In genomic region chr1:205782627-205783470, GRCh38 we compare ENCODE assay signal across 16 cellular contexts. TPM values are rescaled to one million over a fixed set of nuclear protein-coding genes. Genes with fewer than 3 reads are reported as not detected.
A peak's percentile ranks its signal among the peaks of the same experiment; 100 is the strongest.
DNase-seq lines count a peak whose midpoint lies in the region; ATAC-seq, FAIRE-seq and TF ChIP-seq lines count a peak whose summit lies in the region.
"Had no signal": no experiment of that assay in that cellular context is flagged by ENCODE, and none has a peak within 500 bp of the region (broad histone marks: within the 10 kb centered on the region; RNA-seq: fewer than 3 reads in every experiment).

No MANE protein-coding gene starts in this region.

- H3K27ac ChIP-seq in CD4-positive, alpha-beta T cell (ENCODE audit: low read depth, low read length), result no peak overlapping the region
- H3K27ac ChIP-seq: C4-2B had no signal

- no peak overlapping the region for H3K4me3 ChIP-seq in AG10803 (ENCODE audit: low read length)
- H3K4me3 ChIP-seq: prostate gland had no signal

- no peaks in the 10 kb centered on the region for H3K27me3 ChIP-seq in CD4-positive, alpha-beta T cell (ENCODE audit: control insufficient read depth, insufficient read depth, low read length)

- no peak overlapping the region for H3K4me3 Mint-ChIP-seq in CD4-positive, alpha-beta T cell
- H3K4me3 Mint-ChIP-seq in activated T-helper 17 cell treated with anti-CD3 and anti-CD28 coated beads, Interleukin-2, amount 50 U/mL, for 72 hours, result no peak overlapping the region
- H3K4me3 Mint-ChIP-seq: type B pancreatic cell had no signal

- no peak for FAIRE-seq in HTR-8/SVneo (lab: Jason Lieb, UNC)

- peak; percentile 81 for ATAC-seq in CD4-positive, alpha-beta T cell (ENCODE audit: poor library complexity)
- ATAC-seq in activated T-helper 17 cell treated with anti-CD3 and anti-CD28 coated beads, Interleukin-2, amount 50 U/mL, for 72 hours (replicated peaks), result peak; percentile 12
- ATAC-seq in left lobe of liver, result peak; percentile 50

- CTCF ChIA-PET in CD4-positive, alpha-beta T cell (lab: Charles Lee), result interaction anchor here (0.7 to 2.1 kb wide), 6 partner anchors 9 to 195 kb away, joined by 3 to 8 read pairs (median 4); no protein-coding TSS in a partner anchor

- no peaks in the 10 kb centered on the region for H3K9me3 Mint-ChIP-seq in CD4-positive, alpha-beta T cell
- H3K9me3 Mint-ChIP-seq in activated T-helper 17 cell treated with anti-CD3 and anti-CD28 coated beads, Interleukin-2, amount 50 U/mL, for 72 hours, result no peaks in the 10 kb centered on the region
- H3K9me3 Mint-ChIP-seq: type B pancreatic cell had no signal

- peak; percentile 29 for DNase-seq in AG10803 (ENCODE audit: low read depth)
- no peak for DNase-seq in CD4-positive, alpha-beta T cell
- no peak for DNase-seq in left lobe of liver (ENCODE audit: low spot score)
- DNase-seq in pons (ENCODE audit: low spot score), result no peak
- no peak for DNase-seq in COR-L47 (lab: John Stamatoyannopoulos, UW)
- no peak for DNase-seq in HTR-8/SVneo (ENCODE audit: insufficient read length, low spot score)
- DNase-seq in NCI-H1105 treated with DMSO at 0.1 percent for 48 hours (lab: John Stamatoyannopoulos, UW), result no peak
- DNase-seq: activated CD4-positive, alpha-beta T cell treated with anti-CD3 and anti-CD28 coated beads, Interleukin-2, amount 50 U/mL, for 48 hours; activated gamma-delta T cell; head of caudate nucleus; NCI-H82; SHP77 had no signal

- no peak for TF ChIP-seq CTCF in AG10803 (conservative IDR thresholded peaks at IDR 0.05; ENCODE audit: low read length)
- no peak for TF ChIP-seq CTCF in CD4-positive, alpha-beta T cell (IDR thresholded peaks at IDR 0.05)

- H3K27ac Mint-ChIP-seq in CD4-positive, alpha-beta T cell, result no peak overlapping the region
- no peak overlapping the region for H3K27ac Mint-ChIP-seq in activated T-helper 17 cell treated with anti-CD3 and anti-CD28 coated beads, Interleukin-2, amount 50 U/mL, for 72 hours
- H3K27ac Mint-ChIP-seq: type B pancreatic cell had no signal

- POLR2A ChIA-PET in CD4-positive, alpha-beta T cell (lab: Charles Lee), result interaction anchor here (0.5 to 1.7 kb wide), 5 partner anchors 8 to 191 kb away, joined by 3 to 7 read pairs (median 4); partner anchors contain the start of gene NUCKS1

- H3K27me3 Mint-ChIP-seq in CD4-positive, alpha-beta T cell, result no peaks in the 10 kb centered on the region
- H3K27me3 Mint-ChIP-seq in activated T-helper 17 cell treated with anti-CD3 and anti-CD28 coated beads, Interleukin-2, amount 50 U/mL, for 72 hours, result no peaks in the 10 kb centered on the region
- H3K27me3 Mint-ChIP-seq: type B pancreatic cell had no signal

- intact Hi-C loops in CD4-positive, alpha-beta T cell (cut with DNase I, micrococcal nuclease), result loop anchor here (1.0 to 5.0 kb wide), 3 partner anchors 72 to 191 kb away; no protein-coding TSS in a partner anchor

- peaks cover 7% of the 10 kb centered on the region for H3K4me1 Mint-ChIP-seq in CD4-positive, alpha-beta T cell (ENCODE audit: low read depth)
- peaks cover 3% of the 10 kb centered on the region for H3K4me1 Mint-ChIP-seq in activated T-helper 17 cell treated with anti-CD3 and anti-CD28 coated beads, Interleukin-2, amount 50 U/mL, for 72 hours

- H3K36me3 Mint-ChIP-seq in CD4-positive, alpha-beta T cell (ENCODE audit: low read depth), result no peaks in the 10 kb centered on the region
- no peaks in the 10 kb centered on the region for H3K36me3 Mint-ChIP-seq in activated T-helper 17 cell treated with anti-CD3 and anti-CD28 coated beads, Interleukin-2, amount 50 U/mL, for 72 hours (ENCODE audit: low read depth)
- H3K36me3 Mint-ChIP-seq: type B pancreatic cell had no signal

- H3K9me3 ChIP-seq in CD4-positive, alpha-beta T cell (ENCODE audit: control insufficient read depth, low read length), result no peaks in the 10 kb centered on the region
- H3K9me3 ChIP-seq: prostate gland had no signal

RNA-seq across cellular contexts. Expression of gene RAB29, which starts 7.6 kb away (rescaled TPM):
- total RNA-seq in CD4-positive, alpha-beta T cell, result 10 to 100 TPM; 11.7 to 11.8 TPM
- 10 to 100 TPM; 31.9 to 40.4 TPM for total RNA-seq in activated T-helper 17 cell treated with anti-CD3 and anti-CD28 coated beads, Interleukin-2, amount 50 U/mL, for 72 hours
- total RNA-seq in left lobe of liver, result 20.7 TPM

RNA-seq across cellular contexts. Expression of gene SLC41A1, which starts 30.1 kb away (rescaled TPM):
- total RNA-seq in CD4-positive, alpha-beta T cell, result 10 to 100 TPM; 23.8 to 26.4 TPM
- total RNA-seq in activated T-helper 17 cell treated with anti-CD3 and anti-CD28 coated beads, Interleukin-2, amount 50 U/mL, for 72 hours, result 10 to 100 TPM; 27.7 to 56.8 TPM
- 4.5 TPM for total RNA-seq in left lobe of liver

RNA-seq across cellular contexts. Expression of gene NUCKS1, which starts 32.9 kb away (rescaled TPM):
- 10 to 100 TPM; 80.6 to 84.7 TPM for total RNA-seq in CD4-positive, alpha-beta T cell
- 100 to 1,000 TPM; 102 to 110 TPM for total RNA-seq in activated T-helper 17 cell treated with anti-CD3 and anti-CD28 coated beads, Interleukin-2, amount 50 U/mL, for 72 hours
- total RNA-seq in left lobe of liver, result 72.3 TPM

Comparison
In these comparisons a context has a peak if more than half of its experiments do, and no peak if none do; other contexts are left out.
1. ATAC-seq: peak in every context shown above with its lines; median percentile 81 in CD4-positive, alpha-beta T cell; 50 in left lobe of liver; 12 in activated T-helper 17 cell treated with anti-CD3 and anti-CD28 coated beads, Interleukin-2, amount 50 U/mL, for 72 hours.